12 cellular contexts compared by ENCODE assay signal in the genomic region with DNA sequence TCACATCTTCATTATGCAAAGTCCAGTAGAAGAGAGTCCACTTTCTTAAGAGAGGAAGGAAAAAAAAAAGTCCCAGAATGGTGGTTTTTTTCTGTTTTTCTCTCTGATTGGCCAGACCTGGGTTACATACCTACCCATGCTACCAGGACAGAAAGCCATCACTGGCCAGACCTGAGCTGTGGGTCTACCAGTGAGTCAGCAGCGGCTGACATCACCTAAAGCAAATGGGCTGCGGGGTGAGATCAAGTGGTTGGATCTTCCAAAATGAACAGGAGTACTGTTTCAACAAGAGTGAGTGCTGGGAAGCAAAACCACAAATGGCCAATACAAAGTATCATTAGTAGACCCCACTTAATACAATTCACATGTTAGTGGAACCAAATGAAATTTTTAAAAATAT. TPM values are rescaled to one million over a fixed set of nuclear protein-coding genes. Genes with fewer than 3 reads are reported as not detected.
DNase-seq lines count a peak whose midpoint lies in the region; ATAC-seq and TF ChIP-seq lines count a peak whose summit lies in the region.
"Had no signal": no experiment of that assay in that cellular context is flagged by ENCODE, and none has a peak within 500 bp of the region (broad histone marks: within the 10 kb centered on the region; RNA-seq: fewer than 3 reads in every experiment).

No MANE protein-coding gene starts in this region.

- H3K4me2 ChIP-seq in PC-3 (ENCODE audit: low read length): peak overlapping the region; percentile 87

- H3K27ac ChIP-seq in PC-3 (ENCODE audit: low read length) (no peak overlapping the region), spleen (no peak overlapping the region), body of pancreas (no peak overlapping the region)
- H3K27ac ChIP-seq: C4-2B had no signal

- H3K79me2 ChIP-seq in PC-3 (ENCODE audit: low read length): no peaks in the 10 kb centered on the region

- TF ChIP-seq CTCF in PC-3 (conservative IDR thresholded peaks at IDR 0.05; ENCODE audit: low read depth, low read length) (no peak), spleen (IDR thresholded peaks at IDR 0.05 in 8 of 11, conservative IDR thresholded peaks at IDR 0.05 in 3 of 11) (no peak), body of pancreas (IDR thresholded peaks at IDR 0.05) (no peak)

- H3K4me1 ChIP-seq in PC-3 (ENCODE audit: insufficient read depth, low read length): peaks cover 8% of the 10 kb centered on the region; the same call in 1 of the 2 replicates
- H3K4me1 ChIP-seq in spleen: peaks cover 2 to 19% (median 8%) of the 10 kb centered on the region in 6 donors
- H3K4me1 ChIP-seq in body of pancreas: peaks cover 6% of the 10 kb centered on the region

- intact Hi-C loops in activated naive CD4-positive, alpha-beta T cell treated with anti-CD3 and anti-CD28 coated beads for 36 hours (cut with micrococcal nuclease): loop anchor here (10.0 kb wide), 1 partner anchor 1968 kb away; no protein-coding TSS in a partner anchor
- intact Hi-C loops in PC-3 (cut with micrococcal nuclease): loop anchor here (1.0 to 10.0 kb wide), 3 partner anchors 190 to 708 kb away; no protein-coding TSS in a partner anchor
- intact Hi-C loops in spleen (cut with DNase I; ENCODE audit: low total_unique reads): no loop called here
- intact Hi-C loops in body of pancreas (cut with DNase I): no loop called here

- POLR2A ChIA-PET in PC-3 (lab: Charles Lee; ENCODE audit: unreplicated experiment): no interaction called here

- peak overlapping the region; percentile 68 for H3K4me3 ChIP-seq in PC-3 (ENCODE audit: low read length)
- H3K4me3 ChIP-seq in spleen: peak overlapping the region in 6 of 8 donors; percentile 35 to 70 (median 44)
- H3K4me3 ChIP-seq in body of pancreas: no peak overlapping the region

- H2AFZ ChIP-seq in PC-3 (ENCODE audit: low read length): peak overlapping the region; percentile 70

- CTCF ChIA-PET in activated naive CD4-positive, alpha-beta T cell treated with anti-CD3 and anti-CD28 coated beads for 36 hours (lab: Charles Lee): no interaction called here
- CTCF ChIA-PET in PC-3 (lab: Charles Lee): no interaction called here

- H3K9me2 ChIP-seq in PC-3 (replicated peaks; ENCODE audit: low read length): no peaks in the 10 kb centered on the region

- H3K27me3 ChIP-seq in PC-3 (ENCODE audit: low read length) (no peaks in the 10 kb centered on the region), spleen (replicated peaks in 1 of 7) (peaks cover 0 to 68% (median 25%) of the 10 kb centered on the region in 7 donors), body of pancreas (no peaks in the 10 kb centered on the region)

- peaks cover 4% of the 10 kb centered on the region for H3K4me1 Mint-ChIP-seq in activated naive CD4-positive, alpha-beta T cell treated with anti-CD3 and anti-CD28 coated beads for 36 hours (ENCODE audit: low read depth)
- H3K4me1 Mint-ChIP-seq: central memory CD8-positive, alpha-beta T cell had no signal

- no TSS peak for BruUV-seq in PC-3 (replicated peaks; lab: Mats Ljungman, UMichigan)

- no peak for ATAC-seq in activated naive CD4-positive, alpha-beta T cell treated with anti-CD3 and anti-CD28 coated beads, Interleukin-2, amount 50 U/mL, for 72 hours
- ATAC-seq in PC-3 (peak; percentile 64), body of pancreas (no peak)

- H3K9me3 ChIP-seq in PC-3 (ENCODE audit: low read length): no peaks in the 10 kb centered on the region
- no peaks in the 10 kb centered on the region for H3K9me3 ChIP-seq in spleen
- no peaks in the 10 kb centered on the region for H3K9me3 ChIP-seq in body of pancreas

- 77 to 93% (median 85%) methylated on average over 2 of the region's 2 CpGs for WGBS in spleen, 5 donors
- 70 to 85% methylated on average over 2 of the region's 2 CpGs for WGBS in body of pancreas, 2 donors

- H3K4me3 Mint-ChIP-seq in activated naive CD4-positive, alpha-beta T cell treated with anti-CD3 and anti-CD28 coated beads for 36 hours: peak overlapping the region; percentile 52
- H3K4me3 Mint-ChIP-seq: central memory CD8-positive, alpha-beta T cell had no signal

- no peaks in the 10 kb centered on the region for H3F3A ChIP-seq in PC-3 (ENCODE audit: low read length, unreplicated experiment)

- no peak for DNase-seq in activated naive CD4-positive, alpha-beta T cell treated with anti-CD3 and anti-CD28 coated beads for 36 hours
- no peak for DNase-seq in activated naive CD4-positive, alpha-beta T cell treated with anti-CD3 and anti-CD28 coated beads, Interleukin-2, amount 50 U/mL, for 72 hours (ENCODE audit: low spot score in 2 of 2)
- DNase-seq in PC-3 (peak; percentile 60), glomerular visceral epithelial cell (ENCODE audit: extremely low spot score) (peak; percentile 58), spleen (no peak), body of pancreas (no peak), HT-29 (ENCODE audit: low spot score) (no peak), GDM1 (lab: John Stamatoyannopoulos, UW) (no peak)

- H3K9ac ChIP-seq in PC-3 (ENCODE audit: low read length): no peak overlapping the region

- H3K36me3 ChIP-seq in PC-3 (ENCODE audit: low read depth, low read length): no peaks in the 10 kb centered on the region
- no peaks in the 10 kb centered on the region for H3K36me3 ChIP-seq in spleen
- no peaks in the 10 kb centered on the region for H3K36me3 ChIP-seq in body of pancreas (replicated peaks in 1 of 2; ENCODE audit: insufficient read depth in 1 of 2, low read depth in 2 of 2)

- TF ChIP-seq POLR2A in spleen (IDR thresholded peaks at IDR 0.05) (no peak), body of pancreas (IDR thresholded peaks at IDR 0.05) (no peak)

- H3K27ac Mint-ChIP-seq in activated naive CD4-positive, alpha-beta T cell treated with anti-CD3 and anti-CD28 coated beads for 36 hours: no peak overlapping the region
- H3K27ac Mint-ChIP-seq in activated naive CD4-positive, alpha-beta T cell treated with anti-CD3 and anti-CD28 coated beads, Interleukin-2, amount 50 U/mL, for 72 hours: no peak overlapping the region

- no peaks in the 10 kb centered on the region for H4K20me1 ChIP-seq in PC-3 (ENCODE audit: low read length)

- H3K36me3 Mint-ChIP-seq in activated naive CD4-positive, alpha-beta T cell treated with anti-CD3 and anti-CD28 coated beads for 36 hours (ENCODE audit: low read depth): no peaks in the 10 kb centered on the region
- peaks cover 6 to 10% of the 10 kb centered on the region in 2 donors for H3K36me3 Mint-ChIP-seq in activated naive CD4-positive, alpha-beta T cell treated with anti-CD3 and anti-CD28 coated beads, Interleukin-2, amount 50 U/mL, for 72 hours

- peaks cover 35% of the 10 kb centered on the region for H3K27me3 Mint-ChIP-seq in activated naive CD4-positive, alpha-beta T cell treated with anti-CD3 and anti-CD28 coated beads for 36 hours (ENCODE audit: low read depth)

- no peaks in the 10 kb centered on the region for H3K9me3 Mint-ChIP-seq in activated naive CD4-positive, alpha-beta T cell treated with anti-CD3 and anti-CD28 coated beads for 36 hours
- H3K9me3 Mint-ChIP-seq in activated naive CD4-positive, alpha-beta T cell treated with anti-CD3 and anti-CD28 coated beads, Interleukin-2, amount 50 U/mL, for 72 hours: no peaks in the 10 kb centered on the region
- H3K9me3 Mint-ChIP-seq: central memory CD8-positive, alpha-beta T cell had no signal

RNA-seq across cellular contexts. Expression of a gene that starts 1.6 kb away (rescaled TPM):
- total RNA-seq in activated naive CD4-positive, alpha-beta T cell treated with anti-CD3 and anti-CD28 coated beads for 36 hours: not detected
- not detected for total RNA-seq in activated naive CD4-positive, alpha-beta T cell treated with anti-CD3 and anti-CD28 coated beads, Interleukin-2, amount 50 U/mL, for 72 hours
- total RNA-seq in PC-3 (2014; rRNA removed) (0.04 and 0.17 TPM in 2 replicates), spleen (10 to 100 TPM in 3 of 7 donors, 1 to 10 TPM in 4; 3.8 to 21.9 (median 8.1) TPM), body of pancreas (not detected)
- polyA plus RNA-seq in spleen: under 1 TPM; 0.24 to 0.86 (median 0.39) TPM
- not detected in 2 replicates for total RNA-seq in HT-29 (2014; rRNA removed; shearing (Covaris generic))
- total RNA-seq: lung microvascular endothelial cell; T-helper 1 cell treated with Interleukin-12 subunit alpha and Interleukin-12 subunit beta and Interleukin-4 antibody, amounts not matched to agents 30 ng/mL and 1 ng/mL, for 36 hours had no signal

Comparison
In these comparisons a context has a peak if more than half of its experiments do, and no peak if none do; other contexts are left out.
1. DNase-seq: peak in PC-3 (single experiment) and glomerular visceral epithelial cell (single experiment); none in activated naive CD4-positive, alpha-beta T cell treated with anti-CD3 and anti-CD28 coated beads for 36 hours (single experiment), activated naive CD4-positive, alpha-beta T cell treated with anti-CD3 and anti-CD28 coated beads, Interleukin-2, amount 50 U/mL, for 72 hours (0 of 2), spleen (single experiment), body of pancreas (0 of 4), HT-29 (single experiment) and GDM1 (single experiment).
2. H3K4me3 ChIP-seq: peak in PC-3 (single experiment) and spleen (6 of 8); none in body of pancreas (0 of 2).
3. intact Hi-C loops: an anchor here in activated naive CD4-positive, alpha-beta T cell treated with anti-CD3 and anti-CD28 coated beads for 36 hours (10.0 kb wide) and PC-3 (1.0 to 10.0 kb wide); none called in spleen and body of pancreas.